Comparison of ENCODE assay signal across 12 cellular contexts in the genomic region with DNA sequence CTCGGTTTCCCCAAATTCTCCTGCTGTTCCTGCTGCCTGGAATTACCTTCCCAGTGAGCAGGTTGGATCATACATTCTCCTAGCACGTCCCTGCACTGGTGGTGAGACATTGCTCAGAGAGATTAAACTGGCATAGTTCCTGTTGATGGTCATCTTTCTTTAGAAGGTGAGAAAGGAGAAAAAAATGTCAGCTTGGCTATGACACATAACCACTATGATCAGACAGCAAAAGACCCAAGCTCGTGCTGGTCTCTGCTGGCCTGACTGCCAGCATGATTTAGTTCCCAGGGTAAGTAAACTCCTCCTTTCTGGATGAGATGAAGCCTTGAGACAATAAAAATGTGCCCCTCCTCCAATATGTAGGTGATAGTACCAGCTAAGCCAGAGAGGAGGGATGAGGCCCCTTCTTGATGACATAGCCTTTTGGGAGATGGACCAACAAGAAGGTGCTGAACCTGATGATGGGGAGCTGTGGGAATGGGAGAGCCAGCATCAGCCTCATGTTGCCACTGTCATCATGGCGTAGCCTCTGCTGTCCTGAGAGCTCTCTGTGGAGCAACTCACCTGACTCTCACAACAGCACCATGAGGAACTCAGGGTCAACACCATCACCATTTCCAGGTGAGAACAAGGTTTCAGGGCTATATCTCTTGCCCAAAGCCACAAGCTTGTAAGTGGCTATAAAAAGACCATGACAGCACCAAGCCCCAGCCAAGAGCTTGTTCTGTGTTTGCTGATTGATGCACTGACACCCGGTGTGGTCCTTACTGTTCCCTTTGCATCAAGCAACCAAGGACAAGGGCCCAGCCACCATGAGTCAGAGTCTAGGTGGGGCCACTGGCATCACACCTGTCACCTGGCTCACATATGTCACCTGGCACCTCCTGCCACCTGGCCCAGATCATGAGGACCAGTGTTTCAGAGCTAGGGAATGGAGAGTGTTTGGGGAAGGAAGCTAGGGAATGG.
DNase-seq lines count a peak whose midpoint lies in the region; ATAC-seq, FAIRE-seq and TF ChIP-seq lines count a peak whose summit lies in the region.
"Had no signal": no experiment of that assay in that cellular context is flagged by ENCODE, and none has a peak within 500 bp of the region (broad histone marks: within the 10 kb centered on the region; RNA-seq: fewer than 3 reads in every experiment).

No MANE protein-coding gene starts in this region.

- no peak overlapping the region for H2AFZ ChIP-seq in ACC112 (ENCODE audit: low read length, unreplicated experiment)

- peaks cover 18% of the 10 kb centered on the region for H3K4me1 Mint-ChIP-seq in chondrocyte (ENCODE audit: low read depth)
- H3K4me1 Mint-ChIP-seq in immature natural killer cell, result no peaks in the 10 kb centered on the region
- H3K4me1 Mint-ChIP-seq: B cell had no signal

- no peaks in the 10 kb centered on the region for H3K36me3 ChIP-seq in ACC112 (ENCODE audit: insufficient read depth, low read length)
- H3K36me3 ChIP-seq: upper lobe of left lung had no signal

- FAIRE-seq in HTR-8/SVneo (lab: Jason Lieb, UNC), result peak; percentile 67
- FAIRE-seq: colon had no signal

- H3K4me3 ChIP-seq in ACC112 (ENCODE audit: low read depth, low read length), result no peak overlapping the region
- H3K4me3 ChIP-seq: upper lobe of left lung had no signal

- peaks cover 26% of the 10 kb centered on the region for H3K4me1 ChIP-seq in ACC112 (ENCODE audit: control insufficient read depth, insufficient read depth, low read length, unreplicated experiment)
- H3K4me1 ChIP-seq: upper lobe of left lung had no signal

- H3K27ac ChIP-seq in ACC112 (ENCODE audit: low read depth, low read length), result peak overlapping the region; percentile 11; the same call in 1 of the 2 replicates
- H3K27ac ChIP-seq: upper lobe of left lung had no signal

- H3K27ac Mint-ChIP-seq in chondrocyte (ENCODE audit: unreplicated experiment) (no peak overlapping the region), immature natural killer cell (no peak overlapping the region)
- H3K27ac Mint-ChIP-seq: B cell had no signal

- no peaks in the 10 kb centered on the region for H3K27me3 Mint-ChIP-seq in chondrocyte (ENCODE audit: low read depth)
- peaks cover 7 to 14% (median 8%) of the 10 kb centered on the region in 3 donors for H3K27me3 Mint-ChIP-seq in immature natural killer cell (ENCODE audit: low read depth in 3 of 3)

- no peak overlapping the region for H3K4me3 Mint-ChIP-seq in chondrocyte (ENCODE audit: unreplicated experiment)
- H3K4me3 Mint-ChIP-seq in immature natural killer cell, result no peak overlapping the region
- H3K4me3 Mint-ChIP-seq: B cell had no signal

- DNase-seq in HTR-8/SVneo (ENCODE audit: insufficient read length, low spot score) (peak; percentile 51), chondrocyte (ENCODE audit: low spot score) (peak; percentile 14), kidney glomerular epithelial cell (lab: John Stamatoyannopoulos, UW) (peak; percentile 92), OCI-M1 (lab: John Stamatoyannopoulos, UW) (no peak), immature natural killer cell (no peak), NCI-H1436 treated with DMSO at 0.1 percent for 48 hours (lab: John Stamatoyannopoulos, UW) (no peak)
- DNase-seq: activated T-cell treated with anti-CD3 and anti-CD28 coated beads, Interleukin-2, amount 50 U/mL, for 48 hours had no signal

- H3K9me3 Mint-ChIP-seq in chondrocyte (ENCODE audit: low read depth), result no peaks in the 10 kb centered on the region
- H3K9me3 Mint-ChIP-seq in immature natural killer cell, result no peaks in the 10 kb centered on the region

- no peaks in the 10 kb centered on the region for H3K36me3 Mint-ChIP-seq in chondrocyte (ENCODE audit: low read depth)
- H3K36me3 Mint-ChIP-seq in immature natural killer cell, result no peaks in the 10 kb centered on the region

- TF ChIP-seq CTCF in chondrocyte (IDR thresholded peaks at IDR 0.05), result no peak

- no peaks in the 10 kb centered on the region for H3K27me3 ChIP-seq in ACC112 (ENCODE audit: insufficient read depth, low read length)
- H3K27me3 ChIP-seq: upper lobe of left lung had no signal

- no peak for ATAC-seq in GM19328 (IDR thresholded peaks at IDR 0.05; ENCODE audit: unreplicated experiment)

- no peaks in the 10 kb centered on the region for H3K79me2 ChIP-seq in ACC112 (ENCODE audit: control insufficient read depth, insufficient read depth, low read length, unreplicated experiment)

Comparison
In these comparisons a context has a peak if more than half of its experiments do, and no peak if none do; other contexts are left out.
1. DNase-seq: peak in HTR-8/SVneo (single experiment), chondrocyte (single experiment) and kidney glomerular epithelial cell (single experiment); none in OCI-M1 (single experiment), immature natural killer cell (0 of 3) and NCI-H1436 treated with DMSO at 0.1 percent for 48 hours (single experiment).